8 cellular contexts compared by ENCODE assay signal in genomic region chr19:55340784-55341147, GRCh38. TPM values are rescaled to one million over a fixed set of nuclear protein-coding genes. Genes with fewer than 3 reads are reported as not detected.
DNase-seq lines count a peak whose midpoint lies in the region; ATAC-seq and TF ChIP-seq lines count a peak whose summit lies in the region.

No MANE protein-coding gene starts in this region.

- peaks cover 0 to 16% (median 9%) of the 10 kb centered on the region in 3 donors for H3K36me3 Mint-ChIP-seq in naive thymus-derived CD8-positive, alpha-beta T cell

- POLR2A ChIA-PET in naive thymus-derived CD8-positive, alpha-beta T cell (lab: Charles Lee), result interaction anchor here (0.7 to 2.0 kb wide), 4 partner anchors 10 to 87 kb away, joined by 3 to 10 read pairs (median 4); partner anchors contain the start of gene TMEM238

- H3K27me3 Mint-ChIP-seq in naive thymus-derived CD8-positive, alpha-beta T cell, result peaks cover 0 to 17% (median 0%) of the 10 kb centered on the region in 5 donors

- peak overlapping the region; percentile 76 to 88 (median 84) for H3K4me3 Mint-ChIP-seq in naive thymus-derived CD8-positive, alpha-beta T cell

- peak overlapping the region; percentile 74 for H3K4me3 ChIP-seq in choroid plexus epithelial cell (ENCODE audit: low read depth, low read length)

- DNase-seq in NCI-H345 (lab: John Stamatoyannopoulos, UW) (peak; percentile 62), NCI-H345 treated with DMSO at 0.1 percent for 48 hours (lab: John Stamatoyannopoulos, UW; ENCODE audit: unreplicated experiment) (no peak), NCI-H510A treated with DMSO at 0.1 percent for 48 hours (lab: John Stamatoyannopoulos, UW) (peak; percentile 77), choroid plexus epithelial cell (ENCODE audit: low read depth) (no peak), cerebellar cortex (ENCODE audit: low spot score) (no peak), NCI-H2029 treated with DMSO at 0.1 percent for 48 hours (lab: John Stamatoyannopoulos, UW) (no peak)
- DNase-seq in naive thymus-derived CD8-positive, alpha-beta T cell, result peak in 2 of 10 donors; percentile 25 to 27

- ATAC-seq in naive thymus-derived CD8-positive, alpha-beta T cell, result no peak
- ATAC-seq in GM21619 (IDR thresholded peaks at IDR 0.05; ENCODE audit: unreplicated experiment), result no peak

- no peaks in the 10 kb centered on the region for H3K9me3 Mint-ChIP-seq in naive thymus-derived CD8-positive, alpha-beta T cell

- H3K27ac Mint-ChIP-seq in naive thymus-derived CD8-positive, alpha-beta T cell, result peak overlapping the region in 9 of 10 donors; percentile 29 to 99 (median 93)

- H3K4me1 Mint-ChIP-seq in naive thymus-derived CD8-positive, alpha-beta T cell, result peaks cover 14 to 42% (median 23%) of the 10 kb centered on the region in 4 donors

- peak; percentile 46 for TF ChIP-seq CTCF in choroid plexus epithelial cell (conservative IDR thresholded peaks at IDR 0.05; ENCODE audit: low read depth, low read length)

RNA-seq across cellular contexts. Expression of gene KMT5C, which starts 1.1 kb away (rescaled TPM):
- 10 to 100 TPM; 19.2 to 21.8 TPM for total RNA-seq in naive thymus-derived CD8-positive, alpha-beta T cell
- polyA plus RNA-seq in naive thymus-derived CD8-positive, alpha-beta T cell, result 1 to 10 TPM; 1.7 to 2.5 (median 2.1) TPM

RNA-seq across cellular contexts. Expression of gene COX6B2, which starts 13.8 kb away (rescaled TPM):
- not detected for total RNA-seq in naive thymus-derived CD8-positive, alpha-beta T cell
- polyA plus RNA-seq in naive thymus-derived CD8-positive, alpha-beta T cell, result not detected

RNA-seq across cellular contexts. Expression of gene TMEM150B, which starts 15.6 kb away (rescaled TPM):
- not detected for total RNA-seq in naive thymus-derived CD8-positive, alpha-beta T cell
- polyA plus RNA-seq in naive thymus-derived CD8-positive, alpha-beta T cell, result not detected

RNA-seq across cellular contexts. Expression of gene GARIN5B, which starts 22.3 kb away (rescaled TPM):
- not detected for total RNA-seq in naive thymus-derived CD8-positive, alpha-beta T cell
- not detected for polyA plus RNA-seq in naive thymus-derived CD8-positive, alpha-beta T cell

RNA-seq across cellular contexts. Expression of gene IL11, which starts 29.5 kb away (rescaled TPM):
- under 1 TPM in 1 of 2 experiments, not detected in 1; 0.21 TPM for total RNA-seq in naive thymus-derived CD8-positive, alpha-beta T cell
- not detected for polyA plus RNA-seq in naive thymus-derived CD8-positive, alpha-beta T cell

Comparison
In these comparisons a context has a peak if more than half of its experiments do, and no peak if none do; other contexts are left out.
1. DNase-seq: peak in NCI-H345 (single experiment) and NCI-H510A treated with DMSO at 0.1 percent for 48 hours (single experiment); none in NCI-H345 treated with DMSO at 0.1 percent for 48 hours (single experiment), choroid plexus epithelial cell (single experiment), cerebellar cortex (single experiment) and NCI-H2029 treated with DMSO at 0.1 percent for 48 hours (single experiment).